In the genomic region with DNA sequence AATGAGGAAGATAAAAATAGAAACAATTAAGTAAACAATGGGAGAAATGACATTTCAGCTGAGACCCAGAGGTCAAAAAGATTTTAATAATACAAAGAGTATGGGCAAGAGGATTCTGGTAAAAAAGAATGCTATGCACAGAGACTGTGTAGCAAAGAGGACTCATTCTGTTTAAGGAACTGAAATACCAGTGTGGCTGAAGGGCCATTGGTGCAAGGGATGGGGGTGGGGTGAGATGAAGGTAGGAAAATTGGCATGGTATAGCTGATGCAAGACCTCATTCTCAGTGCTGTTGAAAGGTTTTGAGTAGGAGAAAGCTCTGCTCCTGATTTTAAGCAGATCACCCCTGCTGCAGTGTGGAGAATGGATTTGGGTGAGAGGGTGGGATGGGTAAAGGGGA, we compare ENCODE assay signal across 10 cellular contexts. TPM values are rescaled to one million over a fixed set of nuclear protein-coding genes. Genes with fewer than 3 reads are reported as not detected.
DNase-seq lines count a peak whose midpoint lies in the region; ATAC-seq and TF ChIP-seq lines count a peak whose summit lies in the region.
"Had no signal": no experiment of that assay in that cellular context is flagged by ENCODE, and none has a peak within 500 bp of the region (broad histone marks: within the 10 kb centered on the region; RNA-seq: fewer than 3 reads in every experiment).

No MANE protein-coding gene starts in this region.

- peaks cover 5 to 11% of the 10 kb centered on the region in 2 donors for H3K36me3 Mint-ChIP-seq in activated T-cell treated with anti-CD3 and anti-CD28 coated beads, Interleukin-2, amount 50 U/mL, for 72 hours (ENCODE audit: insufficient read depth in 2 of 2)
- peaks cover 24% of the 10 kb centered on the region for H3K36me3 Mint-ChIP-seq in stimulated activated memory B cell treated with anti-CD40 and anti-IgM and Interleukin-4, amounts not matched to agents 10 μg/mL and 1 μg/mL and 100 μg/mL, for 72 hours

- no peaks in the 10 kb centered on the region for H3K36me3 ChIP-seq in A673 (ENCODE audit: insufficient read depth, low read length, poor library complexity, severe bottlenecking)

- POLR2A ChIA-PET in A673 (lab: Charles Lee; ENCODE audit: low non-redundant PET): no interaction called here

- BruUV-seq in A673 (replicated peaks; lab: Mats Ljungman, UMichigan): no TSS peak

- DNase-seq in activated T-cell treated with anti-CD3 and anti-CD28 coated beads, Interleukin-2, amount 50 U/mL, for 72 hours: no peak
- DNase-seq in activated T-cell treated with anti-CD3 and anti-CD28 coated beads, Interleukin-2, amount 50 U/mL, for 1 hour: no peak
- no peak for DNase-seq in A673 (ENCODE audit: low spot score)
- DNase-seq in cardiac septum (ENCODE audit: low spot score): no peak
- no peak for DNase-seq in DMS153 treated with DMSO at 0.1 percent for 48 hours (lab: John Stamatoyannopoulos, UW; ENCODE audit: unreplicated experiment)
- DNase-seq: NCI-H524 had no signal

- TF ChIP-seq CTCF in A673 (conservative IDR thresholded peaks at IDR 0.05; ENCODE audit: low read depth, low read length): no peak

- peak; percentile 60 to 75 for ATAC-seq in activated T-cell treated with anti-CD3 and anti-CD28 coated beads, Interleukin-2, amount 50 U/mL, for 72 hours (replicated peaks in 1 of 2)
- peak; percentile 97 for ATAC-seq in HG02623 (IDR thresholded peaks at IDR 0.05; ENCODE audit: unreplicated experiment)
- ATAC-seq in HG03571 (IDR thresholded peaks at IDR 0.05; ENCODE audit: unreplicated experiment): peak; percentile 98
- peak; percentile 98 for ATAC-seq in stimulated activated memory B cell treated with anti-CD40 and anti-IgM and Interleukin-4, amounts not matched to agents 10 μg/mL and 1 μg/mL and 100 μg/mL, for 72 hours

- no peak overlapping the region for H3K4me3 Mint-ChIP-seq in activated T-cell treated with anti-CD3 and anti-CD28 coated beads, Interleukin-2, amount 50 U/mL, for 72 hours
- H3K4me3 Mint-ChIP-seq in stimulated activated memory B cell treated with anti-CD40 and anti-IgM and Interleukin-4, amounts not matched to agents 10 μg/mL and 1 μg/mL and 100 μg/mL, for 72 hours: no peak overlapping the region
- H3K4me3 Mint-ChIP-seq: brain had no signal

- peaks cover 16% of the 10 kb centered on the region for H3K9me3 ChIP-seq in A673 (ENCODE audit: low read depth, low read length, poor library complexity, severe bottlenecking)

- no peaks in the 10 kb centered on the region for H3K4me1 ChIP-seq in A673 (ENCODE audit: insufficient read depth, low read length, poor library complexity, severe bottlenecking)

- H3K27ac ChIP-seq in A673 (ENCODE audit: low read depth, low read length, poor library complexity, severe bottlenecking): no peak overlapping the region

- CTCF ChIA-PET in A673 (lab: Charles Lee): no interaction called here

- intact Hi-C loops in A673 (cut with micrococcal nuclease; ENCODE audit: unreplicated experiment): no loop called here
- intact Hi-C loops in cardiac septum (cut with DNase I): no loop called here

- H3K27me3 ChIP-seq in A673 (replicated peaks; ENCODE audit: insufficient read depth, low read depth, low read length, poor library complexity): no peaks in the 10 kb centered on the region

- no peak overlapping the region for H3K4me3 ChIP-seq in A673 (ENCODE audit: low read depth, low read length, poor library complexity, severe bottlenecking)

- H3K27ac Mint-ChIP-seq in activated T-cell treated with anti-CD3 and anti-CD28 coated beads, Interleukin-2, amount 50 U/mL, for 72 hours: no peak overlapping the region
- H3K27ac Mint-ChIP-seq in stimulated activated memory B cell treated with anti-CD40 and anti-IgM and Interleukin-4, amounts not matched to agents 10 μg/mL and 1 μg/mL and 100 μg/mL, for 72 hours: no peak overlapping the region
- H3K27ac Mint-ChIP-seq: brain had no signal

- H3K9me3 Mint-ChIP-seq in activated T-cell treated with anti-CD3 and anti-CD28 coated beads, Interleukin-2, amount 50 U/mL, for 72 hours: no peaks in the 10 kb centered on the region
- H3K9me3 Mint-ChIP-seq in stimulated activated memory B cell treated with anti-CD40 and anti-IgM and Interleukin-4, amounts not matched to agents 10 μg/mL and 1 μg/mL and 100 μg/mL, for 72 hours: no peaks in the 10 kb centered on the region

- H3K4me1 Mint-ChIP-seq in activated T-cell treated with anti-CD3 and anti-CD28 coated beads, Interleukin-2, amount 50 U/mL, for 72 hours (ENCODE audit: low read depth): peaks cover 22% of the 10 kb centered on the region
- peaks cover 52% of the 10 kb centered on the region for H3K4me1 Mint-ChIP-seq in stimulated activated memory B cell treated with anti-CD40 and anti-IgM and Interleukin-4, amounts not matched to agents 10 μg/mL and 1 μg/mL and 100 μg/mL, for 72 hours
- H3K4me1 Mint-ChIP-seq: brain had no signal

- H3K27me3 Mint-ChIP-seq in activated T-cell treated with anti-CD3 and anti-CD28 coated beads, Interleukin-2, amount 50 U/mL, for 72 hours (ENCODE audit: low read depth): no peaks in the 10 kb centered on the region
- no peaks in the 10 kb centered on the region for H3K27me3 Mint-ChIP-seq in stimulated activated memory B cell treated with anti-CD40 and anti-IgM and Interleukin-4, amounts not matched to agents 10 μg/mL and 1 μg/mL and 100 μg/mL, for 72 hours
- H3K27me3 Mint-ChIP-seq: brain had no signal

RNA-seq across cellular contexts. Expression of gene GALNT1, which starts 10.8 kb away (rescaled TPM):
- 10 to 100 TPM; 43.6 to 45.6 TPM for total RNA-seq in activated T-cell treated with anti-CD3 and anti-CD28 coated beads, Interleukin-2, amount 50 U/mL, for 72 hours
- total RNA-seq in A673 (2021) (25.6 and 30.7 TPM in 2 replicates), cardiac septum (46.6 TPM)
